ENCODE assay signal across 20 cellular contexts in genomic region chr5:75928992-75929391, GRCh38.
DNase-seq lines count a peak whose midpoint lies in the region; ATAC-seq and TF ChIP-seq lines count a peak whose summit lies in the region.
"Had no signal": no experiment of that assay in that cellular context is flagged by ENCODE, and none has a peak within 500 bp of the region (broad histone marks: within the 10 kb centered on the region; RNA-seq: fewer than 3 reads in every experiment).

No MANE protein-coding gene starts in this region.

- no peak for TF ChIP-seq CTCF in WERI-Rb-1 (IDR thresholded peaks at IDR 0.05; ENCODE audit: low read depth, low read length)
- no peak for TF ChIP-seq CTCF in endodermal cell (conservative IDR thresholded peaks at IDR 0.05)

- no peak overlapping the region for H3K4me3 Mint-ChIP-seq in endodermal cell
- H3K4me3 Mint-ChIP-seq in stimulated activated effector memory CD8-positive, alpha-beta T cell treated with anti-CD3 and anti-CD28 coated beads, Interleukin-12 subunit alpha, Interleukin-12 subunit beta, amount 100 ng/mL, for 72 hours, result no peak overlapping the region
- H3K4me3 Mint-ChIP-seq: B cell; CD4-positive, CD25-positive, alpha-beta regulatory T cell; CD8-positive, alpha-beta memory T cell; HFFc6 had no signal

- H3K27ac ChIP-seq in WERI-Rb-1 (no peak overlapping the region), endodermal cell (ENCODE audit: low read depth, low read length) (no peak overlapping the region)
- H3K27ac ChIP-seq: 22Rv1, BLaER1, C4-2B, GM23248 had no signal

- H3K4me3 ChIP-seq in WERI-Rb-1 (ENCODE audit: low read depth, low read length) (no peak overlapping the region), endodermal cell (ENCODE audit: low read length) (peak overlapping the region; percentile 9)
- H3K4me3 ChIP-seq: BLaER1, GM23248, HAP-1 had no signal

- H3K4me1 Mint-ChIP-seq in endodermal cell, result peaks cover 23% of the 10 kb centered on the region
- no peaks in the 10 kb centered on the region for H3K4me1 Mint-ChIP-seq in stimulated activated effector memory CD8-positive, alpha-beta T cell treated with anti-CD3 and anti-CD28 coated beads, Interleukin-12 subunit alpha, Interleukin-12 subunit beta, amount 100 ng/mL, for 72 hours
- H3K4me1 Mint-ChIP-seq: B cell; CD4-positive, CD25-positive, alpha-beta regulatory T cell; CD8-positive, alpha-beta memory T cell had no signal

- no peaks in the 10 kb centered on the region for H3K9me3 ChIP-seq in WERI-Rb-1 (ENCODE audit: severe bottlenecking)
- no peaks in the 10 kb centered on the region for H3K9me3 ChIP-seq in endodermal cell (ENCODE audit: control insufficient read depth, low read length)
- H3K9me3 ChIP-seq: BLaER1, HAP-1 had no signal

- no peaks in the 10 kb centered on the region for H3K9me3 Mint-ChIP-seq in endodermal cell
- H3K9me3 Mint-ChIP-seq in stimulated activated effector memory CD8-positive, alpha-beta T cell treated with anti-CD3 and anti-CD28 coated beads, Interleukin-12 subunit alpha, Interleukin-12 subunit beta, amount 100 ng/mL, for 72 hours, result no peaks in the 10 kb centered on the region

- no peaks in the 10 kb centered on the region for H3K36me3 ChIP-seq in WERI-Rb-1
- H3K36me3 ChIP-seq in endodermal cell (ENCODE audit: control insufficient read depth, insufficient read depth, low read length), result no peaks in the 10 kb centered on the region
- H3K36me3 ChIP-seq: BLaER1, HAP-1 had no signal

- peaks cover 19% of the 10 kb centered on the region for H3K4me1 ChIP-seq in endodermal cell (ENCODE audit: control insufficient read depth, insufficient read depth, low read length)
- H3K4me1 ChIP-seq: BLaER1, HAP-1 had no signal

- 91% methylated on average over 1 of the region's 1 CpG; no CpG with 5 or more reads in 1 of the 2 experiments for WGBS in endodermal cell (ENCODE audit: insufficient coverage in 1 of 2, insufficient read length in 1 of 2), 2 experiments

- H3K9ac ChIP-seq in endodermal cell (ENCODE audit: extremely low read depth, low read length, poor library complexity, severe bottlenecking), result no peak overlapping the region
- H3K9ac ChIP-seq: BLaER1, GM23248 had no signal

- ATAC-seq in stimulated activated effector memory CD8-positive, alpha-beta T cell treated with anti-CD3 and anti-CD28 coated beads, Interleukin-12 subunit alpha, Interleukin-12 subunit beta, amount 100 ng/mL, for 72 hours, result peak; percentile 53
- ATAC-seq in GM18907 (IDR thresholded peaks at IDR 0.05; ENCODE audit: unreplicated experiment), result no peak
- no peak for ATAC-seq in HG03097 (IDR thresholded peaks at IDR 0.05; ENCODE audit: low FRiP score, unreplicated experiment)

- DNase-seq in D341Med (ENCODE audit: low spot score) (peak; percentile 24), WERI-Rb-1 (peak; percentile 7), endodermal cell (peak; percentile 45), NCI-H82 treated with DMSO at 0.1 percent for 48 hours (lab: John Stamatoyannopoulos, UW; ENCODE audit: unreplicated experiment) (no peak), NCI-H226 (no peak)
- no peak for DNase-seq in stimulated activated effector memory CD8-positive, alpha-beta T cell treated with anti-CD3 and anti-CD28 coated beads, Interleukin-12 subunit alpha, Interleukin-12 subunit beta, amount 100 ng/mL, for 72 hours (ENCODE audit: low spot score in 2 of 2)
- DNase-seq: CD4-positive, CD25-positive, alpha-beta regulatory T cell; CD8-positive, alpha-beta memory T cell; DMS53; DMS79 treated with DMSO at 0.1 percent for 48 hours; GF-D8; GM23248; HFFc6 had no signal

- no peaks in the 10 kb centered on the region for H3K36me3 Mint-ChIP-seq in endodermal cell (ENCODE audit: low read depth)
- no peaks in the 10 kb centered on the region for H3K36me3 Mint-ChIP-seq in stimulated activated effector memory CD8-positive, alpha-beta T cell treated with anti-CD3 and anti-CD28 coated beads, Interleukin-12 subunit alpha, Interleukin-12 subunit beta, amount 100 ng/mL, for 72 hours
- H3K36me3 Mint-ChIP-seq: CD4-positive, CD25-positive, alpha-beta regulatory T cell; CD8-positive, alpha-beta memory T cell had no signal

- H3K27me3 ChIP-seq in WERI-Rb-1 (ENCODE audit: insufficient read depth, low read depth, severe bottlenecking) (no peaks in the 10 kb centered on the region), endodermal cell (ENCODE audit: control insufficient read depth, insufficient read depth, low read length, poor library complexity, severe bottlenecking) (peaks cover 9% of the 10 kb centered on the region)
- H3K27me3 ChIP-seq: BLaER1 had no signal

- H3K27ac Mint-ChIP-seq in endodermal cell, result peak overlapping the region; percentile 8
- no peak overlapping the region for H3K27ac Mint-ChIP-seq in stimulated activated effector memory CD8-positive, alpha-beta T cell treated with anti-CD3 and anti-CD28 coated beads, Interleukin-12 subunit alpha, Interleukin-12 subunit beta, amount 100 ng/mL, for 72 hours
- H3K27ac Mint-ChIP-seq: B cell; CD8-positive, alpha-beta memory T cell; HFFc6 had no signal

- peaks cover 18% of the 10 kb centered on the region for H3K27me3 Mint-ChIP-seq in endodermal cell (ENCODE audit: insufficient read depth)

Comparison
In these comparisons a context has a peak if more than half of its experiments do, and no peak if none do; other contexts are left out.
1. DNase-seq: peak in D341Med (single experiment), WERI-Rb-1 (single experiment) and endodermal cell (single experiment); none in stimulated activated effector memory CD8-positive, alpha-beta T cell treated with anti-CD3 and anti-CD28 coated beads, Interleukin-12 subunit alpha, Interleukin-12 subunit beta, amount 100 ng/mL, for 72 hours (0 of 2), NCI-H82 treated with DMSO at 0.1 percent for 48 hours (single experiment) and NCI-H226 (single experiment).